1 cellular context compared by ENCODE assay signal in genomic region chr2:134819334-134819733, GRCh38.
A peak's percentile ranks its signal among the peaks of the same experiment; 100 is the strongest.
TF ChIP-seq lines count a peak whose summit lies in the region.

No MANE protein-coding gene starts in this region.

TF ChIP-seq in K562, 482 proteins besides CTCF, POLR2A, EP300 and RAD21 (continued from another document):
- no peak for TF ChIP-seq GTF3C2 (IDR thresholded peaks at IDR 0.05; ENCODE audit: borderline replicate concordance, extremely low read depth, insufficient read length)
- TF ChIP-seq ZNF280A (IDR thresholded peaks at IDR 0.05; ENCODE audit: low read depth, partially characterized antibody), result no peak
- peak; percentile 28; the same call in 1 of the 2 replicates for TF ChIP-seq ATF3 (IDR thresholded peaks at IDR 0.05)
- no peak for TF ChIP-seq ATF3 (CRISPR knock-in tag; conservative IDR thresholded peaks at IDR 0.05)
